15 cellular contexts compared by ENCODE assay signal in genomic region chr21:45336535-45336810, GRCh38.
"Had no signal": no experiment of that assay in that cellular context is flagged by ENCODE, and none has a peak within 500 bp of the region (broad histone marks: within the 10 kb centered on the region; RNA-seq: fewer than 3 reads in every experiment).

No MANE protein-coding gene starts in this region.

- H3K27me3 ChIP-seq: cardiac muscle cell, testis had no signal

- DNase-seq: activated CD4-positive, alpha-beta T cell treated with anti-CD3 and anti-CD28 coated beads, Interleukin-2, amount 50 U/mL, for 4 hours; activated CD8-positive, alpha-beta memory T cell treated with anti-CD3 and anti-CD28 coated beads, Interleukin-2, amount 10 ng/mL, durations not matched to agents 7 days and 5 days; activated gamma-delta T cell; activated T-cell treated with anti-CD3 and anti-CD28 coated beads, Interleukin-2, amount 50 U/mL, for 4 hours; foreskin keratinocyte; naive B cell; stimulated activated CD4-positive, alpha-beta T cell treated with anti-CD3 and anti-CD28 coated beads, Interleukin-4, amount 100 ng/mL, for 4 hours; stimulated activated naive CD8-positive, alpha-beta T cell treated with anti-CD3 and anti-CD28 coated beads, Interleukin-15, amount 100 ng/mL, for 72 hours; testis had no signal

- FAIRE-seq: astrocyte, colon, endothelial cell of umbilical vein, urothelium cell line had no signal

- H3K4me1 ChIP-seq: testis had no signal

- H3K9me3 ChIP-seq: testis had no signal

- H3K36me3 ChIP-seq: cardiac muscle cell had no signal

- H3K27ac ChIP-seq: cardiac muscle cell, foreskin keratinocyte, testis had no signal

- H3K4me3 ChIP-seq: cardiac muscle cell, testis had no signal

- ATAC-seq: activated CD4-positive, CD25-positive, alpha-beta regulatory T cell treated with anti-CD3 and anti-CD28 coated beads, Interleukin-2, amount 50 U/mL, for 24 hours; activated CD8-positive, alpha-beta memory T cell treated with anti-CD3 and anti-CD28 coated beads, Interleukin-2, amount 10 ng/mL, durations not matched to agents 7 days and 5 days; activated T-cell treated with anti-CD3 and anti-CD28 coated beads, Interleukin-2, amount 50 U/mL, for 4 hours; foreskin keratinocyte had no signal
